In the genomic region with DNA sequence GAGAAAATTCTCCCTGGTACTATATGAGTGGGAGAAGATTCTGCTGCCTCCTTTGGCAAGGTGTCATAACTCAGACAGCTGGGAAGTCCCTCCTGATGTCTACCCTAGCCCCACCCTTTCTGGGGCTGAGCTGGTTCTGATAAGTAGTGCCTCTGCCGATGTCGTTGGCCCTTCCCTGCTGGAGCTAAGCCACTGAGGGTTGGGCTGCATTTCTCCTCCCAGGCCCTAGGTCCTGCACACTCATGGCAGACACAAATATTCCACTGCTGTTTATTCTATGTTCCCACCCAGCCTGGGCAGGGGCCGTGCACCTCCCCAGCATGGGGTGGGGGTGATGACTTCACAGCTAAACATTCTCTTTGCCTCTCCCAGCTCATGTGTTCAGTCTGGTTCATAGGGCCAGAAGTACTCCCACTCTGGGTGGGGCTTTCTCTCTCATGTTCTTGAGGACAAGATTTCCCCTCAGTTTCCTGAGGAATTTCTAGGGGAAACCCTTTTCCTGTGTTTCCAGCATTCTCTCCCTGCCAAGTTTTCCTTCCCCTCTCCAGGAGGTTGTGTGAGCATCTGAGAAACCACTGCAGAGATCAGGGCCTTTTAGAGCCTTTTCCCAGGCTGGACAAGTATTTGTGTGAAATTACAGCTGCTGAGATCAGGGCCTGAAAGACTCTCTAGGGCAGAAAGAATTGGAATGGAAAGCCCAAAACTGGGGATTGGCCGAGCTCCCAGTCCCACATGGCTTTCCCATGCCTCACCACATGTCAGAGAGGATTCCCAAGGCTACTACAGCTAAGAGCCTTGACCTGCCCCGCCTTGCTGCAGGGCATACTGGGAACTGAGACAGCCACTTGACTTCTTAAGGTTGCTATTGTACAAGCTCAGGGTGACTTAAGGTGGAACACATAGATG, we compare ENCODE assay signal across 8 cellular contexts.
DNase-seq lines count a peak whose midpoint lies in the region; ATAC-seq and TF ChIP-seq lines count a peak whose summit lies in the region.

No MANE protein-coding gene starts in this region.

- peaks cover 0 to 15% (median 0%) of the 10 kb centered on the region in 3 experiments for H3K36me3 ChIP-seq in naive thymus-derived CD4-positive, alpha-beta T cell (ENCODE audit: control insufficient read depth in 2 of 3, insufficient read depth in 3 of 3, low read length in 3 of 3)

- CTCF ChIA-PET in naive thymus-derived CD4-positive, alpha-beta T cell (lab: Charles Lee), result interaction anchor here (0.9 to 1.4 kb wide), 5 partner anchors 9 to 436 kb away, joined by 3 to 5 read pairs (median 3); a partner anchor contains a TSS

- H3K27ac Mint-ChIP-seq in naive thymus-derived CD4-positive, alpha-beta T cell, result peak overlapping the region; percentile 5 to 74 (median 56)

- TF ChIP-seq CTCF in epithelial cell of proximal tubule (conservative IDR thresholded peaks at IDR 0.05; ENCODE audit: low read depth, low read length), result no peak

- peak; percentile 44 for ATAC-seq in naive thymus-derived CD4-positive, alpha-beta T cell
- ATAC-seq in GM21529 (IDR thresholded peaks at IDR 0.05; ENCODE audit: unreplicated experiment) (no peak), HG03045 (IDR thresholded peaks at IDR 0.05; ENCODE audit: unreplicated experiment) (no peak)

- no peaks in the 10 kb centered on the region for H3K27me3 Mint-ChIP-seq in naive thymus-derived CD4-positive, alpha-beta T cell

- peaks cover 25 to 65% (median 42%) of the 10 kb centered on the region in 7 donors for H3K4me1 Mint-ChIP-seq in naive thymus-derived CD4-positive, alpha-beta T cell

- H3K27ac ChIP-seq in naive thymus-derived CD4-positive, alpha-beta T cell (ENCODE audit: low read depth, low read length), result peak overlapping the region; percentile 49

- peak overlapping the region; percentile 20 for H3K4me3 ChIP-seq in epithelial cell of proximal tubule (ENCODE audit: low read depth, low read length)
- H3K4me3 ChIP-seq in naive thymus-derived CD4-positive, alpha-beta T cell (ENCODE audit: low read length), result peak overlapping the region; percentile 20

- intact Hi-C loops in naive thymus-derived CD4-positive, alpha-beta T cell (cut with micrococcal nuclease), result no loop called here

- no peaks in the 10 kb centered on the region for H3K9me3 Mint-ChIP-seq in naive thymus-derived CD4-positive, alpha-beta T cell

- H3K27me3 ChIP-seq in naive thymus-derived CD4-positive, alpha-beta T cell (ENCODE audit: control insufficient read depth in 2 of 2, insufficient read depth in 2 of 2, low read length in 2 of 2), result no peaks in the 10 kb centered on the region

- in situ Hi-C loops in SK-MEL-5 (cut with HindIII; ENCODE audit: low pct_unique_long_range_greater_than_20kb, low sequenced_read_pairs), result no loop called here

- POLR2A ChIA-PET in naive thymus-derived CD4-positive, alpha-beta T cell (lab: Charles Lee), result interaction anchor here (0.5 to 2.0 kb wide), 4 partner anchors 12 to 72 kb away, joined by 3 to 6 read pairs (median 4); a partner anchor contains a TSS

- H3K4me1 ChIP-seq in naive thymus-derived CD4-positive, alpha-beta T cell (ENCODE audit: control insufficient read depth in 2 of 2, insufficient read depth in 2 of 2, low read length in 2 of 2), result peaks cover 10 to 19% of the 10 kb centered on the region in 2 donors

- DNase-seq in GM04504 (ENCODE audit: low read depth), result peak; percentile 97
- DNase-seq in SK-MEL-5 (ENCODE audit: low read depth, low spot score), result peak; percentile 77
- DNase-seq in epithelial cell of proximal tubule (ENCODE audit: low read depth), result peak; percentile 73
- peak in 1 of 9 donors; percentile 11 for DNase-seq in naive thymus-derived CD4-positive, alpha-beta T cell
- no peak for DNase-seq in effector CD8-positive, alpha-beta T cell (lab: John Stamatoyannopoulos, UW)
- DNase-seq in NCI-H1436 (lab: John Stamatoyannopoulos, UW), result no peak

- H3K9me3 ChIP-seq in naive thymus-derived CD4-positive, alpha-beta T cell (ENCODE audit: control insufficient read depth in 2 of 3, low read length in 3 of 3), result no peaks in the 10 kb centered on the region

- H3K36me3 Mint-ChIP-seq in naive thymus-derived CD4-positive, alpha-beta T cell, result peaks cover 0 to 25% (median 10%) of the 10 kb centered on the region in 5 donors

- peak overlapping the region in 7 of 10 donors; percentile 8 to 34 (median 26) for H3K4me3 Mint-ChIP-seq in naive thymus-derived CD4-positive, alpha-beta T cell

Comparison
In these comparisons a context has a peak if more than half of its experiments do, and no peak if none do; other contexts are left out.
1. DNase-seq: peak in GM04504 (single experiment), SK-MEL-5 (single experiment) and epithelial cell of proximal tubule (single experiment); none in effector CD8-positive, alpha-beta T cell (single experiment) and NCI-H1436 (single experiment).